In genomic region chr17:57985675-57985974, GRCh38 we compare ENCODE assay signal across 9 cellular contexts. TPM values are rescaled to one million over a fixed set of nuclear protein-coding genes. Genes with fewer than 3 reads are reported as not detected.
DNase-seq lines count a peak whose midpoint lies in the region; ATAC-seq, FAIRE-seq and TF ChIP-seq lines count a peak whose summit lies in the region.
"Had no signal": no experiment of that assay in that cellular context is flagged by ENCODE, and none has a peak within 500 bp of the region (broad histone marks: within the 10 kb centered on the region; RNA-seq: fewer than 3 reads in every experiment).

No MANE protein-coding gene starts in this region.

- peak overlapping the region in 9 of 10 experiments; percentile 76 to 95 (median 92); a peak in 9 of 20 replicates for H3K4me3 ChIP-seq in BLaER1 treated with 17β-estradiol and CSF1 and Interleukin-3, amounts not matched to agents 10 nM and 100 nM
- H3K4me3 ChIP-seq in HUES6 (ENCODE audit: low read depth, low read length): peak overlapping the region; percentile 78; the same call in 1 of the 2 replicates
- no peak overlapping the region for H3K4me3 ChIP-seq in cardiac fibroblast (replicated peaks in 1 of 2; ENCODE audit: low read depth in 2 of 2, low read length in 2 of 2)

- intact Hi-C loops in natural killer cell (cut with micrococcal nuclease): no loop called here

- TF ChIP-seq CTCF in cardiac fibroblast (IDR thresholded peaks at IDR 0.05; ENCODE audit: low read depth, low read length) (no peak), natural killer cell (IDR thresholded peaks at IDR 0.05) (no peak)

- DNase-seq in cardiac fibroblast (ENCODE audit: low read depth in 2 of 2) (peak; percentile 33 to 44), natural killer cell (no peak), urothelium cell line (ENCODE audit: low spot score) (no peak), NCI-H2196 (lab: John Stamatoyannopoulos, UW; ENCODE audit: unreplicated experiment) (no peak)
- no peak for DNase-seq in central memory CD4-positive, alpha-beta T cell
- DNase-seq: activated naive CD4-positive, alpha-beta T cell had no signal

- H3K27ac ChIP-seq in BLaER1 treated with 17β-estradiol and CSF1 and Interleukin-3, amounts not matched to agents 10 nM and 100 nM: peak overlapping the region in 8 of 11 experiments; percentile 15 to 97 (median 70); a peak in 12 of 22 replicates
- no peak overlapping the region for H3K27ac ChIP-seq in HUES6 (ENCODE audit: low read depth, low read length)

- H3K4me2 ChIP-seq in BLaER1 treated with 17β-estradiol and CSF1 and Interleukin-3, amounts not matched to agents 10 nM and 100 nM: peak overlapping the region; percentile 83 to 94 (median 91)

- peak overlapping the region; percentile 5 to 98 (median 96); a peak in 15 of 22 replicates for H3K9ac ChIP-seq in BLaER1 treated with 17β-estradiol and CSF1 and Interleukin-3, amounts not matched to agents 10 nM and 100 nM
- no peak overlapping the region for H3K9ac ChIP-seq in HUES6 (ENCODE audit: low read length)

- peaks cover 75 to 82% of the 10 kb centered on the region in 2 donors for H3K4me1 Mint-ChIP-seq in natural killer cell

- H3K36me3 ChIP-seq in BLaER1 treated with 17β-estradiol and CSF1 and Interleukin-3, amounts not matched to agents 10 nM and 100 nM: peaks cover 25 to 51% (median 41%) of the 10 kb centered on the region in 11 experiments
- peaks cover 40% of the 10 kb centered on the region for H3K36me3 ChIP-seq in HUES6 (ENCODE audit: control insufficient read depth, insufficient read depth, low read length)

- no peaks in the 10 kb centered on the region for H3K27me3 Mint-ChIP-seq in natural killer cell (ENCODE audit: low read depth in 2 of 2)

- no peaks in the 10 kb centered on the region for H3K27me3 ChIP-seq in BLaER1 treated with 17β-estradiol and CSF1 and Interleukin-3, amounts not matched to agents 10 nM and 100 nM
- H3K27me3 ChIP-seq in HUES6 (ENCODE audit: control insufficient read depth, insufficient read depth, low read length): no peaks in the 10 kb centered on the region

- H3K4me1 ChIP-seq in BLaER1 treated with 17β-estradiol and CSF1 and Interleukin-3, amounts not matched to agents 10 nM and 100 nM: peaks cover 63 to 75% (median 71%) of the 10 kb centered on the region in 10 experiments
- peaks cover 31% of the 10 kb centered on the region for H3K4me1 ChIP-seq in HUES6 (ENCODE audit: control insufficient read depth, insufficient read depth, low read length)

- peak overlapping the region; percentile 64 for H3K4me3 Mint-ChIP-seq in natural killer cell

- FAIRE-seq in urothelium cell line (lab: Jason Lieb, UNC): no peak

- ATAC-seq in natural killer cell (no peak), HG03097 (IDR thresholded peaks at IDR 0.05; ENCODE audit: low FRiP score, unreplicated experiment) (no peak)

- H3K27ac Mint-ChIP-seq in natural killer cell: peak overlapping the region; percentile 27 to 79

- peaks cover 62 to 70% (median 65%) of the 10 kb centered on the region in 11 experiments for H4K20me1 ChIP-seq in BLaER1 treated with 17β-estradiol and CSF1 and Interleukin-3, amounts not matched to agents 10 nM and 100 nM

- H3K9me3 ChIP-seq in BLaER1 treated with 17β-estradiol and CSF1 and Interleukin-3, amounts not matched to agents 10 nM and 100 nM (replicated peaks in 1 of 11): no peaks in the 10 kb centered on the region
- H3K9me3 ChIP-seq in HUES6 (ENCODE audit: control insufficient read depth, insufficient read depth, low read depth, low read length): no peaks in the 10 kb centered on the region

- H3K9me3 Mint-ChIP-seq in natural killer cell: no peaks in the 10 kb centered on the region

- H3K36me3 Mint-ChIP-seq in natural killer cell: peaks cover 16% of the 10 kb centered on the region

RNA-seq across cellular contexts. Expression of gene VEZF1, which starts 2.4 kb away (rescaled TPM):
- total RNA-seq in natural killer cell: 10 to 100 TPM; 49.8 to 64.6 (median 63.4) TPM

RNA-seq across cellular contexts. Expression of gene SRSF1, which starts 21.4 kb away (rescaled TPM):
- 100 to 1,000 TPM; 125 to 157 (median 137) TPM for total RNA-seq in natural killer cell

RNA-seq across cellular contexts. Expression of gene CUEDC1, which starts 30.4 kb away (rescaled TPM):
- 1 to 10 TPM; 1.5 to 3.7 (median 2.6) TPM for total RNA-seq in natural killer cell

Comparison
In these comparisons a context has a peak if more than half of its experiments do, and no peak if none do; other contexts are left out.
1. H3K4me3 ChIP-seq: peak in BLaER1 treated with 17β-estradiol and CSF1 and Interleukin-3, amounts not matched to agents 10 nM and 100 nM (9 of 10) and HUES6 (single experiment); none in cardiac fibroblast (0 of 2).
2. DNase-seq: peak in cardiac fibroblast (2 of 2); none in natural killer cell (single experiment), urothelium cell line (single experiment), central memory CD4-positive, alpha-beta T cell (single experiment) and NCI-H2196 (single experiment).